In genomic region chr14:54453252-54453651, GRCh38 we compare ENCODE assay signal across 18 cellular contexts. TPM values are rescaled to one million over a fixed set of nuclear protein-coding genes. Genes with fewer than 3 reads are reported as not detected.
DNase-seq lines count a peak whose midpoint lies in the region; ATAC-seq and TF ChIP-seq lines count a peak whose summit lies in the region.
"Had no signal": no experiment of that assay in that cellular context is flagged by ENCODE, and none has a peak within 500 bp of the region (broad histone marks: within the 10 kb centered on the region; RNA-seq: fewer than 3 reads in every experiment).

No MANE protein-coding gene starts in this region.

- H3K9ac ChIP-seq in mammary epithelial cell (ENCODE audit: insufficient read depth, low read length) = no peak overlapping the region
- H3K9ac ChIP-seq: BLaER1 treated with 17β-estradiol and CSF1 and Interleukin-3, amounts not matched to agents 10 nM and 100 nM had no signal

- no peak overlapping the region for H3K4me3 Mint-ChIP-seq in nephron progenitor cell
- H3K4me3 Mint-ChIP-seq: B cell; CD4-positive, CD25-positive, alpha-beta regulatory T cell; CD8-positive, alpha-beta memory T cell; H9 had no signal

- no peaks in the 10 kb centered on the region for H3K9me3 ChIP-seq in mammary epithelial cell (replicated peaks; ENCODE audit: insufficient read depth, low read length)

- POLR2A ChIA-PET in RWPE1 (lab: Yijun Ruan, JAX; ENCODE audit: low non-redundant PET) = no interaction called here

- no peak for TF ChIP-seq CTCF in RWPE1 (conservative IDR thresholded peaks at IDR 0.05; ENCODE audit: low read depth)
- TF ChIP-seq CTCF in mammary epithelial cell (conservative IDR thresholded peaks at IDR 0.05 in 1 of 2, IDR thresholded peaks at IDR 0.05 in 1 of 2; ENCODE audit: extremely low read depth in 1 of 2, insufficient read depth in 1 of 2, low read depth in 1 of 2, low read length in 2 of 2) = no peak
- TF ChIP-seq CTCF in nephron progenitor cell (IDR thresholded peaks at IDR 0.05) = no peak

- intact Hi-C loops in mammary epithelial cell (cut with micrococcal nuclease) = no loop called here

- no TSS peak for BruUV-seq in mammary epithelial cell (replicated peaks; lab: Mats Ljungman, UMichigan)

- dilution Hi-C loops in mammary epithelial cell (cut with HindIII; ENCODE audit: low sequenced_read_pairs) = no loop called here

- no peaks in the 10 kb centered on the region for H4K20me1 ChIP-seq in mammary epithelial cell (ENCODE audit: insufficient read depth, low read length)
- H4K20me1 ChIP-seq: BLaER1 treated with 17β-estradiol and CSF1 and Interleukin-3, amounts not matched to agents 10 nM and 100 nM had no signal

- H3K4me1 ChIP-seq in mammary epithelial cell (ENCODE audit: insufficient read depth, low read length) = peaks cover 12% of the 10 kb centered on the region

- DNase-seq in RWPE1 (ENCODE audit: low spot score) (peak; percentile 21), mammary epithelial cell (peak; percentile 51), nephron progenitor cell (no peak), CD1c-positive myeloid dendritic cell (ENCODE audit: extremely low spot score) (no peak), NCI-H146 treated with DMSO at 0.1 percent for 48 hours (lab: John Stamatoyannopoulos, UW; ENCODE audit: unreplicated experiment) (no peak), hippocampal formation (lab: John Stamatoyannopoulos, UW) (no peak)
- DNase-seq: CD4-positive, CD25-positive, alpha-beta regulatory T cell; CD8-positive, alpha-beta memory T cell; COR-L47; DMS 273 treated with DMSO at 0.1 percent for 48 hours; DMS53; DND-41; H9 had no signal

- H3K36me3 ChIP-seq in mammary epithelial cell (ENCODE audit: insufficient read depth, low read length) = no peaks in the 10 kb centered on the region
- H3K36me3 ChIP-seq: BLaER1 treated with 17β-estradiol and CSF1 and Interleukin-3, amounts not matched to agents 10 nM and 100 nM had no signal

- peaks cover 5% of the 10 kb centered on the region for H3K27me3 Mint-ChIP-seq in nephron progenitor cell (ENCODE audit: low read depth, poor library complexity)
- H3K27me3 Mint-ChIP-seq: B cell; CD4-positive, CD25-positive, alpha-beta regulatory T cell had no signal

- CTCF ChIA-PET in RWPE1 (lab: Yijun Ruan, JAX) (no interaction called here), mammary epithelial cell (lab: Charles Lee; ENCODE audit: low non-redundant PET) (no interaction called here)

- H3K4me1 Mint-ChIP-seq in nephron progenitor cell = peaks cover 17% of the 10 kb centered on the region
- H3K4me1 Mint-ChIP-seq: CD4-positive, CD25-positive, alpha-beta regulatory T cell; CD8-positive, alpha-beta memory T cell had no signal

- WGBS in mammary epithelial cell (ENCODE audit: low coverage, missing lambda C conversion rate) = 8% methylated on average over 3 of the region's 3 CpGs

- peak overlapping the region; percentile 75 for H3K27ac Mint-ChIP-seq in nephron progenitor cell
- H3K27ac Mint-ChIP-seq: B cell; CD4-positive, CD25-positive, alpha-beta regulatory T cell; CD8-positive, alpha-beta memory T cell; H9 had no signal

- H3K27ac ChIP-seq in RWPE1 (peak overlapping the region; percentile 85), mammary epithelial cell (ENCODE audit: insufficient read depth, low read depth, low read length) (peak overlapping the region; percentile 27)
- H3K27ac ChIP-seq: BLaER1 treated with 17β-estradiol and CSF1 and Interleukin-3, amounts not matched to agents 10 nM and 100 nM; HL-60 had no signal

- H2AFZ ChIP-seq in mammary epithelial cell (ENCODE audit: low read depth, low read length) = no peak overlapping the region

- H3K4me2 ChIP-seq in mammary epithelial cell (ENCODE audit: insufficient read depth, low read depth, low read length) = peak overlapping the region; percentile 30
- H3K4me2 ChIP-seq: BLaER1 treated with 17β-estradiol and CSF1 and Interleukin-3, amounts not matched to agents 10 nM and 100 nM had no signal

- no peaks in the 10 kb centered on the region for H3K79me2 ChIP-seq in mammary epithelial cell (ENCODE audit: insufficient read depth, low read length)

- no peak overlapping the region for H3K4me3 ChIP-seq in mammary epithelial cell (replicated peaks in 1 of 3; ENCODE audit: insufficient read depth in 1 of 3, low read depth in 2 of 3, low read length in 3 of 3)
- H3K4me3 ChIP-seq: BLaER1 treated with 17β-estradiol and CSF1 and Interleukin-3, amounts not matched to agents 10 nM and 100 nM; GM12878 had no signal

- peak; percentile 74 for ATAC-seq in esophagus mucosa
- ATAC-seq: GM12878 had no signal

- H3K27me3 ChIP-seq in mammary epithelial cell (ENCODE audit: insufficient read depth, low read length) = no peaks in the 10 kb centered on the region
- H3K27me3 ChIP-seq: BLaER1 treated with 17β-estradiol and CSF1 and Interleukin-3, amounts not matched to agents 10 nM and 100 nM had no signal

- H3K36me3 Mint-ChIP-seq in nephron progenitor cell (ENCODE audit: low read depth) = peaks cover 1% of the 10 kb centered on the region
- H3K36me3 Mint-ChIP-seq: CD4-positive, CD25-positive, alpha-beta regulatory T cell; CD8-positive, alpha-beta memory T cell had no signal

- in situ Hi-C loops in mammary epithelial cell (cut with MboI; ENCODE audit: low sequenced_read_pairs in 2 of 2) = no loop called here

- H3K9me3 Mint-ChIP-seq in nephron progenitor cell = peaks cover 2% of the 10 kb centered on the region

RNA-seq across cellular contexts. Expression of gene CNIH1, which starts 12.1 kb away (rescaled TPM):
- total RNA-seq in mammary epithelial cell = 100 to 1,000 TPM; 184 to 196 TPM
- 345 TPM for polyA plus RNA-seq in mammary epithelial cell
- polyA minus RNA-seq in mammary epithelial cell = 223 TPM
- total RNA-seq in esophagus mucosa = 98.0 TPM

RNA-seq across cellular contexts. Expression of gene GMFB, which starts 35.5 kb away (rescaled TPM):
- total RNA-seq in mammary epithelial cell = 100 to 1,000 TPM in 1 of 2 donors, 10 to 100 TPM in 1; 65.9 to 104 TPM
- polyA plus RNA-seq in mammary epithelial cell = 15.5 TPM
- 8.8 TPM for polyA minus RNA-seq in mammary epithelial cell
- total RNA-seq in esophagus mucosa = 25.3 TPM

RNA-seq across cellular contexts. Expression of gene CDKN3, which starts 56.4 kb away (rescaled TPM):
- total RNA-seq in mammary epithelial cell = 10 to 100 TPM in 1 of 2 donors, under 1 TPM in 1; 0.50 to 38.1 TPM
- polyA plus RNA-seq in mammary epithelial cell = 47.2 TPM
- polyA minus RNA-seq in mammary epithelial cell = not detected
- total RNA-seq in esophagus mucosa = 17.7 TPM

RNA-seq across cellular contexts. Expression of gene CGRRF1, which starts 56.5 kb away (rescaled TPM):
- total RNA-seq in mammary epithelial cell (10 to 100 TPM; 14.3 to 16.4 TPM), esophagus mucosa (9.2 TPM)
- polyA plus RNA-seq in mammary epithelial cell = 6.7 TPM
- polyA minus RNA-seq in mammary epithelial cell = not detected

Comparison
In these comparisons a context has a peak if more than half of its experiments do, and no peak if none do; other contexts are left out.
1. DNase-seq: peak in RWPE1 (single experiment) and mammary epithelial cell (single experiment); none in nephron progenitor cell (single experiment), CD1c-positive myeloid dendritic cell (single experiment), NCI-H146 treated with DMSO at 0.1 percent for 48 hours (single experiment) and hippocampal formation (0 of 2).